9 cellular contexts compared by ENCODE assay signal in the genomic region with DNA sequence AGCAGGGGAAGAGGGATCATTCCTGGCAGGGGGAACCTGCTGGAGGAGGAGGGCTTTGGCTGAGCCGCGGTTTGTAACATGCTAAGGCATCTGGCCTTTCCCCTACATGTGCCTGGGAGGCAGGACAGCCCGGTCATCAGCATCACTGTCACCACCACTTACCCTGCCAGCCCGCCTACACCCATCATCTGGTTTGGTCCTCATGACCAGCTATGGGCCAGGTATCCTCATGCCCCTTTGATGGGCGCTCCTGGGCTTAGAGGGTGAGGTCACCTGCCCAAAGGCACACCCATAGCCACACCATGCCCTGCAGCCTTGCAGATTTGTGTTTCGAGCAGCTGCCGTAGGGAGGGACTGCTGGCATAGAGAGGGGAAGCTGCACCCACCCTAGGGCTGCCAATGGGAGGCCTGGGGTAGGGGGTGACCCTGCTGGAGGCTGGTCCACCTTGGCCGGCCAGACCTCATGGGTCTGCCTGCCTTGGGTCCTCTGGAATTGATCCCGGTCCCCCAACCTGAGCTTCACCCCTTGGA. TPM values are rescaled to one million over a fixed set of nuclear protein-coding genes. Genes with fewer than 3 reads are reported as not detected.
A peak's percentile ranks its signal among the peaks of the same experiment; 100 is the strongest.
DNase-seq lines count a peak whose midpoint lies in the region; ATAC-seq and TF ChIP-seq lines count a peak whose summit lies in the region.
"Had no signal": no experiment of that assay in that cellular context is flagged by ENCODE, and none has a peak within 500 bp of the region (broad histone marks: within the 10 kb centered on the region; RNA-seq: fewer than 3 reads in every experiment).

No MANE protein-coding gene starts in this region.

- in situ Hi-C loops in G401 (cut with HindIII; ENCODE audit: low sequenced_read_pairs): no loop called here

- no peaks in the 10 kb centered on the region for H3K9me3 ChIP-seq in skeletal muscle satellite cell (replicated peaks; ENCODE audit: low read length)

- DNase-seq in G401 (ENCODE audit: low spot score) (peak; percentile 53), left ventricle myocardium superior (no peak), activated gamma-delta T cell treated with Interleukin-2 at 50 U/mL for 16 hours (no peak)
- DNase-seq in activated naive CD4-positive, alpha-beta T cell (lab: John Stamatoyannopoulos, UW): no peak
- DNase-seq in stimulated activated naive CD4-positive, alpha-beta T cell treated with Interleukin-2 at 50 U/mL for 16 hours (lab: John Stamatoyannopoulos, UW): no peak

- H3K27me3 ChIP-seq in skeletal muscle satellite cell (ENCODE audit: control insufficient read depth, insufficient read depth, low read length): peaks cover 1% of the 10 kb centered on the region

- no peaks in the 10 kb centered on the region for H3K36me3 ChIP-seq in skeletal muscle satellite cell (ENCODE audit: insufficient read depth, low read length)

- peaks cover 62% of the 10 kb centered on the region for H3K4me1 ChIP-seq in skeletal muscle satellite cell (ENCODE audit: control insufficient read depth, insufficient read depth, low read length)

- intact Hi-C loops in left ventricle myocardium superior (cut with micrococcal nuclease): no loop called here

- peak; percentile 2 for ATAC-seq in left ventricle myocardium superior
- ATAC-seq in HG02884 (IDR thresholded peaks at IDR 0.05; ENCODE audit: unreplicated experiment): no peak

- TF ChIP-seq CTCF in WI38 (IDR thresholded peaks at IDR 0.05; ENCODE audit: low read depth, low read length): no peak

- H3K4me3 ChIP-seq in WI38 (ENCODE audit: low read depth, low read length): peak overlapping the region; percentile 87
- peak overlapping the region; percentile 51 for H3K4me3 ChIP-seq in skeletal muscle satellite cell (ENCODE audit: low read length)

- H3K4me2 ChIP-seq in skeletal muscle satellite cell (ENCODE audit: low read length): peak overlapping the region; percentile 80

- peak overlapping the region; percentile 66 for H3K9ac ChIP-seq in skeletal muscle satellite cell (ENCODE audit: low read depth, low read length)

RNA-seq across cellular contexts. Expression of a gene that starts 2.6 kb away (rescaled TPM):
- 0.18 TPM in 1 of 2 replicates, not detected in the other for total RNA-seq in G401 (2014; rRNA removed; shearing (Covaris generic))
- 5.5 TPM for total RNA-seq in left ventricle myocardium superior
- total RNA-seq in skeletal muscle satellite cell (2012; rRNA removed): 9.6 and 26.9 TPM in 2 replicates
- total RNA-seq: activated naive CD8-positive, alpha-beta T cell treated with anti-CD3 and anti-CD28 coated beads, Interleukin-2, amount 10 ng/mL, durations not matched to agents 7 days and 5 days had no signal

RNA-seq across cellular contexts. Expression of a gene that starts 29.6 kb away (rescaled TPM):
- total RNA-seq in G401 (2014; rRNA removed; shearing (Covaris generic)): not detected in 2 replicates
- total RNA-seq in left ventricle myocardium superior: not detected
- total RNA-seq in skeletal muscle satellite cell (2012; rRNA removed): not detected in 2 replicates
- total RNA-seq: activated naive CD8-positive, alpha-beta T cell treated with anti-CD3 and anti-CD28 coated beads, Interleukin-2, amount 10 ng/mL, durations not matched to agents 7 days and 5 days had no signal

RNA-seq across cellular contexts. Expression of a gene that starts 38.3 kb away (rescaled TPM):
- 13.2 and 17.2 TPM in 2 replicates for total RNA-seq in G401 (2014; rRNA removed; shearing (Covaris generic))
- 7.9 TPM for total RNA-seq in left ventricle myocardium superior
- total RNA-seq in skeletal muscle satellite cell (2012; rRNA removed): 8.7 and 9.1 TPM in 2 replicates
